ENCODE assay signal across 13 cellular contexts in genomic region chr17:31266042-31266441, GRCh38. TPM values are rescaled to one million over a fixed set of nuclear protein-coding genes. Genes with fewer than 3 reads are reported as not detected.
DNase-seq lines count a peak whose midpoint lies in the region; TF ChIP-seq lines count a peak whose summit lies in the region.
"Had no signal": no experiment of that assay in that cellular context is flagged by ENCODE, and none has a peak within 500 bp of the region (broad histone marks: within the 10 kb centered on the region; RNA-seq: fewer than 3 reads in every experiment).

No MANE protein-coding gene starts in this region.

- H3K4me1 Mint-ChIP-seq in activated CD4-positive, alpha-beta T cell treated with anti-CD3 and anti-CD28 coated beads, Interleukin-2, amount 10 ng/mL, durations not matched to agents 24 days and 14 days, result no peaks in the 10 kb centered on the region
- H3K4me1 Mint-ChIP-seq in osteocyte (ENCODE audit: unreplicated experiment), result peaks cover 30% of the 10 kb centered on the region

- H3K27ac ChIP-seq in tibial artery, result no peak overlapping the region
- H3K27ac ChIP-seq: SJSA1 had no signal

- H3K4me1 ChIP-seq in tibial artery, result peaks cover 0 to 29% (median 18%) of the 10 kb centered on the region in 4 donors

- H3K4me3 Mint-ChIP-seq in activated CD4-positive, alpha-beta T cell treated with anti-CD3 and anti-CD28 coated beads, Interleukin-2, amount 10 ng/mL, durations not matched to agents 24 days and 14 days, result no peak overlapping the region
- H3K4me3 Mint-ChIP-seq in osteocyte (ENCODE audit: unreplicated experiment), result no peak overlapping the region
- H3K4me3 Mint-ChIP-seq: activated CD4-positive, alpha-beta memory T cell treated with anti-CD3 and anti-CD28 coated beads for 36 hours; activated naive CD8-positive, alpha-beta T cell had no signal

- TF ChIP-seq CTCF in LNCAP (IDR thresholded peaks at IDR 0.05) (peak; percentile 25; the same call in 1 of the 2 replicates), cardiac fibroblast (IDR thresholded peaks at IDR 0.05; ENCODE audit: low read depth, low read length) (peak; percentile 29), osteocyte (IDR thresholded peaks at IDR 0.05) (peak; percentile 22), tibial artery (IDR thresholded peaks at IDR 0.05) (no peak)

- no peak overlapping the region for H3K27ac Mint-ChIP-seq in activated CD4-positive, alpha-beta T cell treated with anti-CD3 and anti-CD28 coated beads, Interleukin-2, amount 10 ng/mL, durations not matched to agents 24 days and 14 days
- H3K27ac Mint-ChIP-seq in osteocyte (ENCODE audit: unreplicated experiment), result no peak overlapping the region
- H3K27ac Mint-ChIP-seq: activated CD4-positive, alpha-beta memory T cell treated with anti-CD3 and anti-CD28 coated beads for 36 hours; activated naive CD8-positive, alpha-beta T cell had no signal

- H3K4me3 ChIP-seq in cardiac fibroblast (replicated peaks in 1 of 2; ENCODE audit: low read depth in 2 of 2, low read length in 2 of 2), result no peak overlapping the region
- no peak overlapping the region for H3K4me3 ChIP-seq in tibial artery
- H3K4me3 ChIP-seq: SJSA1 had no signal

- no peaks in the 10 kb centered on the region for H3K9me3 Mint-ChIP-seq in activated CD4-positive, alpha-beta T cell treated with anti-CD3 and anti-CD28 coated beads, Interleukin-2, amount 10 ng/mL, durations not matched to agents 24 days and 14 days
- no peaks in the 10 kb centered on the region for H3K9me3 Mint-ChIP-seq in osteocyte (ENCODE audit: unreplicated experiment)
- H3K9me3 Mint-ChIP-seq: activated CD4-positive, alpha-beta memory T cell treated with anti-CD3 and anti-CD28 coated beads for 36 hours had no signal

- H3K9me3 ChIP-seq in tibial artery, result no peaks in the 10 kb centered on the region
- H3K9me3 ChIP-seq: SJSA1 had no signal

- no peaks in the 10 kb centered on the region for H3K27me3 Mint-ChIP-seq in activated CD4-positive, alpha-beta T cell treated with anti-CD3 and anti-CD28 coated beads, Interleukin-2, amount 10 ng/mL, durations not matched to agents 24 days and 14 days
- H3K27me3 Mint-ChIP-seq in osteocyte (ENCODE audit: unreplicated experiment), result no peaks in the 10 kb centered on the region
- H3K27me3 Mint-ChIP-seq: activated CD4-positive, alpha-beta memory T cell treated with anti-CD3 and anti-CD28 coated beads for 36 hours; activated naive CD8-positive, alpha-beta T cell had no signal

- peaks cover 8% of the 10 kb centered on the region for H3K36me3 Mint-ChIP-seq in activated CD4-positive, alpha-beta T cell treated with anti-CD3 and anti-CD28 coated beads, Interleukin-2, amount 10 ng/mL, durations not matched to agents 24 days and 14 days (ENCODE audit: low read depth)
- peaks cover 39% of the 10 kb centered on the region for H3K36me3 Mint-ChIP-seq in osteocyte (ENCODE audit: unreplicated experiment)

- peak; percentile 60 for DNase-seq in activated CD4-positive, alpha-beta T cell treated with anti-CD3 and anti-CD28 coated beads, Interleukin-2, amount 10 ng/mL, durations not matched to agents 24 days and 14 days
- no peak for DNase-seq in activated CD4-positive, alpha-beta T cell treated with anti-CD3 and anti-CD28 coated beads for 1 hour
- DNase-seq in cardiac fibroblast (ENCODE audit: low read depth in 2 of 2) (no peak), osteocyte (ENCODE audit: extremely low spot score, unreplicated experiment) (no peak), NCI-H1417 (lab: John Stamatoyannopoulos, UW) (no peak), midbrain (lab: John Stamatoyannopoulos, UW) (no peak), tibial artery (no peak)
- DNase-seq: activated CD4-positive, alpha-beta memory T cell treated with anti-CD3 and anti-CD28 coated beads for 36 hours; nucleus accumbens; stimulated activated CD4-positive, alpha-beta T cell treated with anti-CD3 and anti-CD28 coated beads, Interleukin-4, amount 100 ng/mL, for 1 hour had no signal

- H3K27me3 ChIP-seq in tibial artery, result no peaks in the 10 kb centered on the region
- H3K27me3 ChIP-seq: SJSA1 had no signal

- intact Hi-C loops in activated CD4-positive, alpha-beta T cell treated with anti-CD3 and anti-CD28 coated beads, Interleukin-2, amount 10 ng/mL, durations not matched to agents 24 days and 14 days (cut with micrococcal nuclease), result no loop called here
- intact Hi-C loops in tibial artery (cut with DNase I; ENCODE audit: low total_unique reads), result no loop called here

- peaks cover 18 to 39% (median 19%) of the 10 kb centered on the region in 3 donors for H3K36me3 ChIP-seq in tibial artery

RNA-seq across cellular contexts. Expression of gene OMG, which starts 31.0 kb away (rescaled TPM):
- total RNA-seq in activated CD4-positive, alpha-beta T cell treated with anti-CD3 and anti-CD28 coated beads, Interleukin-2, amount 10 ng/mL, durations not matched to agents 24 days and 14 days, result 0.09 and 0.35 TPM in 2 replicates
- not detected in 2 replicates for total RNA-seq in osteocyte
- total RNA-seq: SJSA1 had no signal

RNA-seq across cellular contexts. Expression of gene EVI2B, which starts 47.8 kb away (rescaled TPM):
- 16.6 and 18.7 TPM in 2 replicates for total RNA-seq in activated CD4-positive, alpha-beta T cell treated with anti-CD3 and anti-CD28 coated beads, Interleukin-2, amount 10 ng/mL, durations not matched to agents 24 days and 14 days
- total RNA-seq in osteocyte, result not detected in 2 replicates

RNA-seq across cellular contexts. Expression of gene EVI2A, which starts 55.4 kb away (rescaled TPM):
- 30.4 and 31.5 TPM in 2 replicates for total RNA-seq in activated CD4-positive, alpha-beta T cell treated with anti-CD3 and anti-CD28 coated beads, Interleukin-2, amount 10 ng/mL, durations not matched to agents 24 days and 14 days
- total RNA-seq in osteocyte, result not detected in 2 replicates

Comparison
In these comparisons a context has a peak if more than half of its experiments do, and no peak if none do; other contexts are left out.
1. CTCF ChIP-seq: peak in LNCAP (single experiment), cardiac fibroblast (single experiment) and osteocyte (single experiment); none in tibial artery (0 of 2).
2. RNA of gene EVI2B, which starts 47.8 kb away (total RNA-seq): 16.6 to 18.7 TPM in activated CD4-positive, alpha-beta T cell treated with anti-CD3 and anti-CD28 coated beads, Interleukin-2, amount 10 ng/mL, durations not matched to agents 24 days and 14 days; not detected in osteocyte; every median in the first group is over 10 times any median in the second.
3. RNA of gene EVI2A, which starts 55.4 kb away (total RNA-seq): 30.4 to 31.5 TPM in activated CD4-positive, alpha-beta T cell treated with anti-CD3 and anti-CD28 coated beads, Interleukin-2, amount 10 ng/mL, durations not matched to agents 24 days and 14 days; not detected in osteocyte; every median in the first group is over 10 times any median in the second.